In genomic region chr1:150979007-150979722, GRCh38 we compare ENCODE assay signal across 1 cellular context.
TF ChIP-seq lines count a peak whose summit lies in the region.

No MANE protein-coding gene starts in this region.

TF ChIP-seq in HepG2, 621 proteins besides CTCF, POLR2A, EP300 and RAD21 (continued from another document and continues in another):
- no peak for TF ChIP-seq TBX2 (CRISPR knock-in tag; IDR thresholded peaks at IDR 0.05; ENCODE audit: borderline replicate concordance)
- TF ChIP-seq ZNF792 (CRISPR knock-in tag; IDR thresholded peaks at IDR 0.05), result peak; percentile 72
- TF ChIP-seq NCOA1 (CRISPR knock-in tag; IDR thresholded peaks at IDR 0.05), result no peak
- TF ChIP-seq TRAFD1 (CRISPR knock-in tag; IDR thresholded peaks at IDR 0.05; ENCODE audit: borderline replicate concordance), result no peak
- peak; percentile 76 for TF ChIP-seq ARID5B (CRISPR knock-in tag; IDR thresholded peaks at IDR 0.05)
- no peak for TF ChIP-seq ERF (CRISPR knock-in tag; IDR thresholded peaks at IDR 0.05)
- TF ChIP-seq SNRNP70 (IDR thresholded peaks at IDR 0.05; ENCODE audit: low read depth, low read length), result no peak
- no peak for TF ChIP-seq ZNF777 (CRISPR knock-in tag; IDR thresholded peaks at IDR 0.05)
- TF ChIP-seq ZNF629 (CRISPR knock-in tag; conservative IDR thresholded peaks at IDR 0.05), result no peak
- peak; percentile 55; the same call in 1 of the 2 replicates for TF ChIP-seq NFKB2 (CRISPR knock-in tag; IDR thresholded peaks at IDR 0.05; ENCODE audit: borderline replicate concordance)
- no peak for TF ChIP-seq PHB2 (IDR thresholded peaks at IDR 0.05; ENCODE audit: partially characterized antibody)
- no peak for TF ChIP-seq CHCHD3 (CRISPR knock-in tag; IDR thresholded peaks at IDR 0.05)
- peak; percentile 45 for TF ChIP-seq PHF8 (CRISPR knock-in tag; IDR thresholded peaks at IDR 0.05)
- TF ChIP-seq HINFP (CRISPR knock-in tag; IDR thresholded peaks at IDR 0.05; ENCODE audit: low read depth), result no peak
- no peak for TF ChIP-seq ZNF180 (CRISPR knock-in tag; IDR thresholded peaks at IDR 0.05; ENCODE audit: borderline replicate concordance, low read depth)
- TF ChIP-seq TCF7 (IDR thresholded peaks at IDR 0.05; ENCODE audit: low read depth), result no peak
- TF ChIP-seq KDM4B (CRISPR knock-in tag; IDR thresholded peaks at IDR 0.05), result no peak
- TF ChIP-seq HNRNPL (IDR thresholded peaks at IDR 0.05; ENCODE audit: low read depth, low read length), result no peak
- TF ChIP-seq GZF1 (CRISPR knock-in tag; IDR thresholded peaks at IDR 0.05), result 0 out of 2 replicates have a peak, but pooled peaks have one; percentile 32
- no peak for TF ChIP-seq IRX3 (CRISPR knock-in tag; IDR thresholded peaks at IDR 0.05; ENCODE audit: borderline replicate concordance, low read depth)
- no peak for TF ChIP-seq KAT2B (IDR thresholded peaks at IDR 0.05; ENCODE audit: borderline replicate concordance, low read depth, low read length)
- no peak for TF ChIP-seq ZSCAN30 (CRISPR knock-in tag; IDR thresholded peaks at IDR 0.05)
- TF ChIP-seq HDAC1 (CRISPR knock-in tag; IDR thresholded peaks at IDR 0.05), result peak; percentile 31; the same call in 1 of the 2 replicates
- no peak for TF ChIP-seq FLYWCH1 (CRISPR knock-in tag; IDR thresholded peaks at IDR 0.05)
- no peak for TF ChIP-seq ATF4 (CRISPR knock-in tag; IDR thresholded peaks at IDR 0.05)
- 0 out of 2 replicates have a peak, but pooled peaks have one; percentile 52 for TF ChIP-seq ZNF224 (CRISPR knock-in tag; IDR thresholded peaks at IDR 0.05)
- TF ChIP-seq ZNF780A (CRISPR knock-in tag; IDR thresholded peaks at IDR 0.05), result no peak
- TF ChIP-seq MXI1 (IDR thresholded peaks at IDR 0.05; ENCODE audit: borderline replicate concordance, low read depth, low read length), result peak; percentile 27; the same call in 1 of the 3 replicates
- TF ChIP-seq ZNF737 (CRISPR knock-in tag; IDR thresholded peaks at IDR 0.05; ENCODE audit: borderline replicate concordance), result no peak
- TF ChIP-seq ATF1 (CRISPR knock-in tag; IDR thresholded peaks at IDR 0.05), result no peak
- no peak for TF ChIP-seq TP53 (CRISPR knock-in tag; conservative IDR thresholded peaks at IDR 0.05)
- TF ChIP-seq ZFP62 (CRISPR knock-in tag; IDR thresholded peaks at IDR 0.05), result no peak
- TF ChIP-seq ZFP36L1 (CRISPR knock-in tag; IDR thresholded peaks at IDR 0.05), result no peak
- no peak; the same call in 1 of the 2 replicates for TF ChIP-seq ESRRA (CRISPR knock-in tag; IDR thresholded peaks at IDR 0.05; ENCODE audit: low read depth)
- TF ChIP-seq E2F5 (CRISPR knock-in tag; conservative IDR thresholded peaks at IDR 0.05), result no peak
- TF ChIP-seq ZNF598 (CRISPR knock-in tag; IDR thresholded peaks at IDR 0.05; ENCODE audit: borderline replicate concordance), result no peak
- TF ChIP-seq ZFP37 (CRISPR knock-in tag; IDR thresholded peaks at IDR 0.05; ENCODE audit: borderline replicate concordance), result no peak
- no peak for TF ChIP-seq ZBTB37 (CRISPR knock-in tag; IDR thresholded peaks at IDR 0.05)
- no peak for TF ChIP-seq CREB1 (IDR thresholded peaks at IDR 0.05)
- no peak for TF ChIP-seq CREB1 (CRISPR knock-in tag; IDR thresholded peaks at IDR 0.05)
- no peak; the same call in none of the 2 replicates for TF ChIP-seq THAP11 (CRISPR knock-in tag; IDR thresholded peaks at IDR 0.05)
- TF ChIP-seq ZNF274 (CRISPR knock-in tag; IDR thresholded peaks at IDR 0.05), result no peak
- TF ChIP-seq ZNF337 (CRISPR knock-in tag; IDR thresholded peaks at IDR 0.05; ENCODE audit: borderline replicate concordance, low read depth), result no peak
- TF ChIP-seq NFE2L2 (IDR thresholded peaks at IDR 0.05; ENCODE audit: low read length), result no peak
- no peak for TF ChIP-seq DPF2 (CRISPR knock-in tag; IDR thresholded peaks at IDR 0.05; ENCODE audit: borderline replicate concordance, low read depth)
- peak; percentile 50 for TF ChIP-seq TEAD3 (CRISPR knock-in tag; optimal IDR thresholded peaks at IDR 0.05; ENCODE audit: borderline replicate concordance)
- TF ChIP-seq AGO2 (optimal IDR thresholded peaks at IDR 0.05; ENCODE audit: low read depth, low read length), result no peak
- no peak for TF ChIP-seq MBNL3 (CRISPR knock-in tag; conservative IDR thresholded peaks at IDR 0.05)
- TF ChIP-seq ZNF891 (CRISPR knock-in tag; IDR thresholded peaks at IDR 0.05), result no peak
- no peak for TF ChIP-seq ZNF510 (CRISPR knock-in tag; IDR thresholded peaks at IDR 0.05; ENCODE audit: low read depth)
- no peak for TF ChIP-seq MYNN (CRISPR knock-in tag; IDR thresholded peaks at IDR 0.05; ENCODE audit: low read depth)
- no peak for TF ChIP-seq ZBTB14 (CRISPR knock-in tag; IDR thresholded peaks at IDR 0.05)
- no peak for TF ChIP-seq NFAT5 (CRISPR knock-in tag; IDR thresholded peaks at IDR 0.05)
- no peak for TF ChIP-seq JUNB (CRISPR knock-in tag; IDR thresholded peaks at IDR 0.05; ENCODE audit: borderline replicate concordance)
- peak; percentile 53; the same call in 1 of the 2 replicates for TF ChIP-seq KDM5A (IDR thresholded peaks at IDR 0.05; ENCODE audit: borderline replicate concordance, low read length)
- TF ChIP-seq MAX (IDR thresholded peaks at IDR 0.05), result no peak
- TF ChIP-seq ISX (CRISPR knock-in tag; conservative IDR thresholded peaks at IDR 0.05), result no peak
- TF ChIP-seq CHD2 (IDR thresholded peaks at IDR 0.05; ENCODE audit: low read depth, low read length), result no peak
- no peak for TF ChIP-seq ZNF230 (CRISPR knock-in tag; IDR thresholded peaks at IDR 0.05)
- TF ChIP-seq FOXA3 (CRISPR knock-in tag; IDR thresholded peaks at IDR 0.05), result peak; percentile 39
